Comparison of ENCODE assay signal across 22 cellular contexts in genomic region chr5:110815916-110816605, GRCh38.
DNase-seq lines count a peak whose midpoint lies in the region; ATAC-seq, FAIRE-seq and TF ChIP-seq lines count a peak whose summit lies in the region.
"Had no signal": no experiment of that assay in that cellular context is flagged by ENCODE, and none has a peak within 500 bp of the region (broad histone marks: within the 10 kb centered on the region; RNA-seq: fewer than 3 reads in every experiment).

No MANE protein-coding gene starts in this region.

- H3K9me3 ChIP-seq in T-helper 17 cell (ENCODE audit: control insufficient read depth, low read length, poor library complexity, severe bottlenecking): no peaks in the 10 kb centered on the region
- H3K9me3 ChIP-seq: BE2C, Caco-2, suprapubic skin had no signal

- peaks cover 2% of the 10 kb centered on the region for H3K4me1 Mint-ChIP-seq in T-helper 17 cell
- H3K4me1 Mint-ChIP-seq: nephron progenitor cell had no signal

- no peak for TF ChIP-seq CTCF in choroid plexus epithelial cell (conservative IDR thresholded peaks at IDR 0.05; ENCODE audit: low read depth, low read length)

- FAIRE-seq in GM12891 (lab: Jason Lieb, UNC): no peak
- FAIRE-seq: GM12892 had no signal

- DNase-seq in GM12891 (ENCODE audit: insufficient read length, low spot score): no peak
- peak; percentile 66 for DNase-seq in NCI-H226
- DNase-seq in choroid plexus epithelial cell (ENCODE audit: low read depth): peak; percentile 52
- peak; percentile 42 to 73 for DNase-seq in lung microvascular endothelial cell (ENCODE audit: low read depth in 2 of 2)
- DNase-seq in NCI-H2171 (lab: John Stamatoyannopoulos, UW): no peak
- DNase-seq in NCI-H446 treated with DMSO at 0.1 percent for 48 hours (lab: John Stamatoyannopoulos, UW): no peak
- DNase-seq in T-helper 17 cell: no peak
- no peak for DNase-seq in NCI-H1436 treated with DMSO at 0.1 percent for 48 hours (lab: John Stamatoyannopoulos, UW)
- DNase-seq: BE2C; Caco-2; cerebellar nuclear complex; effector memory CD4-positive, alpha-beta T cell; GF-D8; islet precursor cell; NCI-H1930; NCI-H524; nephron progenitor cell; spleen had no signal

- no peak overlapping the region for H3K4me3 ChIP-seq in choroid plexus epithelial cell (ENCODE audit: low read depth, low read length)
- H3K4me3 ChIP-seq: hepatocyte, spleen, suprapubic skin had no signal

- no peak overlapping the region for H3K27ac Mint-ChIP-seq in T-helper 17 cell
- H3K27ac Mint-ChIP-seq: nephron progenitor cell, progenitor cell of endocrine pancreas had no signal

- no peaks in the 10 kb centered on the region for H3K36me3 Mint-ChIP-seq in T-helper 17 cell (ENCODE audit: low read depth)

- peaks cover 4% of the 10 kb centered on the region for H3K27me3 Mint-ChIP-seq in T-helper 17 cell
- H3K27me3 Mint-ChIP-seq: progenitor cell of endocrine pancreas had no signal

- ATAC-seq in T-helper 17 cell: no peak

- H3K4me3 Mint-ChIP-seq in T-helper 17 cell: no peak overlapping the region
- H3K4me3 Mint-ChIP-seq: nephron progenitor cell had no signal

- TF ChIP-seq POLR2A in GM12891 (IDR thresholded peaks at IDR 0.05; ENCODE audit: low read depth, low read length): no peak

TF ChIP-seq in GM12891, 5 proteins besides CTCF, POLR2A, EP300 and RAD21:
- TF ChIP-seq TAF1 (IDR thresholded peaks at IDR 0.05; ENCODE audit: low read depth, low read length) (no peak), PAX5 (IDR thresholded peaks at IDR 0.05; ENCODE audit: insufficient read depth, low read length, severe bottlenecking) (no peak), POLR2AphosphoS5 (IDR thresholded peaks at IDR 0.05; ENCODE audit: low read depth, low read length) (no peak), POU2F2 (IDR thresholded peaks at IDR 0.05; ENCODE audit: low read depth, low read length) (no peak), SPI1 (IDR thresholded peaks at IDR 0.05; ENCODE audit: low read depth, low read length) (peak; percentile 39)

Comparison
In these comparisons a context has a peak if more than half of its experiments do, and no peak if none do; other contexts are left out.
1. DNase-seq: peak in NCI-H226 (single experiment), choroid plexus epithelial cell (single experiment) and lung microvascular endothelial cell (2 of 2); none in GM12891 (single experiment), NCI-H2171 (single experiment), NCI-H446 treated with DMSO at 0.1 percent for 48 hours (single experiment), T-helper 17 cell (0 of 3) and NCI-H1436 treated with DMSO at 0.1 percent for 48 hours (single experiment).